ENCODE assay signal across 1 cellular context in genomic region chr2:134259571-134259970, GRCh38.
TF ChIP-seq lines count a peak whose summit lies in the region.

No MANE protein-coding gene starts in this region.

TF ChIP-seq in SK-N-SH, 30 proteins besides CTCF, POLR2A, EP300 and RAD21 (continued from another document):
- TF ChIP-seq FOXM1 (IDR thresholded peaks at IDR 0.05; ENCODE audit: low read depth): no peak
- TF ChIP-seq USF1 (IDR thresholded peaks at IDR 0.05; ENCODE audit: borderline replicate concordance, low read depth): no peak
- TF ChIP-seq MEF2A (IDR thresholded peaks at IDR 0.05; ENCODE audit: borderline replicate concordance, low read depth): no peak
- TF ChIP-seq RXRA (IDR thresholded peaks at IDR 0.05; ENCODE audit: borderline replicate concordance, low read depth): no peak
- no peak for TF ChIP-seq PBX3 (IDR thresholded peaks at IDR 0.05)
- TF ChIP-seq SMC3 (IDR thresholded peaks at IDR 0.05; ENCODE audit: low read depth, low read length): no peak
- no peak for TF ChIP-seq FOSL2 (IDR thresholded peaks at IDR 0.05; ENCODE audit: borderline replicate concordance, low read depth)
- TF ChIP-seq SIN3A (IDR thresholded peaks at IDR 0.05; ENCODE audit: borderline replicate concordance, low read depth, low read length): no peak
